Comparison of ENCODE assay signal across 1 cellular context in the genomic region with DNA sequence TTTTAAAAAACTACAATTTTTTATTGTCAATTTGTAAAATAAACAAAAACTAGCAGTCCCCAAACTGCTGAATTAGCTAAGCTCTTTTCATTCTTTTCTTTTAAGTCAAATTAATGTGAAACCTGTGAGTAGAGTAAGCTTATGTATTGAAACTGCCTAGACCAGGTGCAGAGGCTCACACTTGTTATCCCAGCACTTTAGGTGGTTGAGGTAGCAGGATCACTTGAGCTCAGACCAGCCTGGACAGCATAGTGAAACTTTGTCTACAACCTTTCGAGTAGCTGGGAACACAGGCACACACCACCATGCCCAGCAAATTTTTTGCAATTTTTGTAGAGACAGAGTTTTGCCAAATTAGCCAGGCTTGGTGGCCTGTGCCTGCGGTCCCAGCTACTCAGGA.
TF ChIP-seq lines count a peak whose summit lies in the region.

No MANE protein-coding gene starts in this region.

TF ChIP-seq in H1, 55 proteins besides CTCF, POLR2A, EP300 and RAD21 (continued from another document):
- TF ChIP-seq KDM1A (IDR thresholded peaks at IDR 0.05; ENCODE audit: borderline replicate concordance, low read length) (no peak), EZH2 (IDR thresholded peaks at IDR 0.05; ENCODE audit: low read depth, low read length, severe bottlenecking) (no peak), TBP (IDR thresholded peaks at IDR 0.05; ENCODE audit: low read depth, low read length) (no peak)
